1 cellular context compared by ENCODE assay signal in the genomic region with DNA sequence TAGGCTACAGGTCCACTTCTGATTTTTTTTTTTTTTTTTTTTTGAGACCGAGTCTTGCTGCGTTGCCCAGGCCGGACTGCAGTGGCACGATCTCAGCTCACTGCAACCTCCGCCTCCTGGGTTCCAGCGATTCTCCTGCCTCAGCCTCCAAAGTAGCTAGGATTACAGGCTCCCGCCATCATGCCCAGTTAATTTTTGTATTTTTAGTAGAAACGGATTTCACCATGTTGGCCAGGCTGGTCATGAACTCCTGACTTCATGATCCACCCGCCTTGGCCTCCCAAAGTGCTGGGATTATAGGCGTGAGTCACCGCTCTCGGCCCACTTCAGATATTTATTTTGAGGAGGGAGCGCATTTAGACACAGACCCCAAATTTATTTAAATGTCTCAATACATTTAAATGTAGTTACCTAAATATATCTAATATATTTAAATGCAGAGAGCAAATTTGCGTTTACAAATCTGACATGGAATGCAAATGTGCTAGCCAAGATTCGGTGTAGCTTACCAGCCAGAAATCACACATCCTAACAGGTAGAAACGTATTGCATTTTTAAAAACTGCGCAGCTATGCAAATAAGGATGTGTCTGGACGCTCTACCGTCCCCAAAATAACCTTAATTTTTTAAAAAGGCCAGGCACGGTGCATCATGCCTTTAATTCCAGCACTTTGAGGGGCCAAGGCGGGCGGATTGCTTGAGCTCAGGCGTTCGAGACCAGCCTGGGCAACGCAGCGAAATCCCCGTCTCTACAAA.
TF ChIP-seq lines count a peak whose summit lies in the region.

No MANE protein-coding gene starts in this region.

TF ChIP-seq in HEK293, 187 proteins besides CTCF, POLR2A, EP300 and RAD21:
- 0 out of 2 replicates have a peak, but pooled peaks have one; percentile 46 for TF ChIP-seq ZNF121 (tag by site-specific recombination; IDR thresholded peaks at IDR 0.05)
- TF ChIP-seq, protein P1, sequence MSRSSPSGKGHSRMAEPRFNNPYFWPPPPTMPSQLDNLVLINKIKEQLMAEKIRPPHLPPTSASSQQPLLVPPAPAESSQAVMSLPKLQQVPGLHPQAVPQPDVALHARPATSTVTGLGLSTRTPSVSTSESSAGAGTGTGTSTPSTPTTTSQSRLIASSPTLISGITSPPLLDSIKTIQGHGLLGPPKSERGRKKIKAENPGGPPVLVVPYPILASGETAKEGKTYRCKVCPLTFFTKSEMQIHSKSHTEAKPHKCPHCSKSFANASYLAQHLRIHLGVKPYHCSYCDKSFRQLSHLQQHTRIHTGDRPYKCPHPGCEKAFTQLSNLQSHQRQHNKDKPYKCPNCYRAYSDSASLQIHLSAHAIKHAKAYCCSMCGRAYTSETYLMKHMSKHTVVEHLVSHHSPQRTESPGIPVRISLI (tag by site-specific recombination; IDR thresholded peaks at IDR 0.05): 0 out of 2 replicates have a peak, but pooled peaks have one; percentile 33
